8 cellular contexts compared by ENCODE assay signal in the genomic region with DNA sequence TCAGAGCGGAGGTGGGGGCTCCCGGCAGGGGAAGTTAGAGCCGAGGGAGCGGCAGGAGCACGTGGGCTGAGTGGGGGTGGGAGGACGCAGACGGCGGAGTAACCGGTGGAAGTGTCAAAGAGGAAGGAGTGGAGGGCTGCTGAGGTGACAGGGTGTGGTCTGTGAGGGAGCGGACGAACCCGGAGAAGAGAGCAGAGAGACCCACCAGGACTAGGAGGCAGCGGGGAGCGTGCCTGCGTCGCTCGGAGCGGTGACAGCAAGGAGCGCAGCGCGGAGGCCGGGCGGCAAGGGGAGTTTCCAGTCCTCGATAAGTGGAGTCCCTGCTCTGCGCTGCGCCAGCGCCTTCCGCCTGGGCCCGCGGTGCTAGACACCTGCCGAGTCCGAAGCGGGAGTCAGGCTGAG.
DNase-seq lines count a peak whose midpoint lies in the region; ATAC-seq and TF ChIP-seq lines count a peak whose summit lies in the region.

No MANE protein-coding gene starts in this region.

- H3F3A ChIP-seq in GM23248 (ENCODE audit: insufficient read depth) (no peaks in the 10 kb centered on the region), smooth muscle cell (ENCODE audit: low read depth) (no peaks in the 10 kb centered on the region)

- ATAC-seq in HG02840 (IDR thresholded peaks at IDR 0.05; ENCODE audit: low FRiP score, unreplicated experiment) (no peak), GM21737 (IDR thresholded peaks at IDR 0.05; ENCODE audit: unreplicated experiment) (no peak)

- H3K36me3 ChIP-seq in GM23248 (ENCODE audit: low read depth) (no peaks in the 10 kb centered on the region), iPS DF 6.9 (ENCODE audit: control insufficient read depth, insufficient read depth, low read length) (no peaks in the 10 kb centered on the region), smooth muscle cell (ENCODE audit: low read depth) (no peaks in the 10 kb centered on the region), OCI-LY7 (ENCODE audit: insufficient read depth, low read length) (no peaks in the 10 kb centered on the region)

- peak overlapping the region; percentile 68 for H3K4me2 ChIP-seq in GM23248 (ENCODE audit: unreplicated experiment)
- H3K4me2 ChIP-seq in smooth muscle cell: peak overlapping the region; percentile 92
- H3K4me2 ChIP-seq in OCI-LY7 (ENCODE audit: low read length): no peak overlapping the region

- peaks cover 49% of the 10 kb centered on the region for H3K27me3 ChIP-seq in GM23248 (replicated peaks; ENCODE audit: insufficient read depth)
- peaks cover 37% of the 10 kb centered on the region for H3K27me3 ChIP-seq in iPS DF 6.9 (ENCODE audit: control insufficient read depth, insufficient read depth, low read length)
- peaks cover 5% of the 10 kb centered on the region for H3K27me3 ChIP-seq in smooth muscle cell (ENCODE audit: low read depth)

- POLR2A ChIA-PET in AG04449 (lab: Yijun Ruan, JAX): no interaction called here
- POLR2A ChIA-PET in OCI-LY7 (lab: Charles Lee): no interaction called here

- no peaks in the 10 kb centered on the region for H3K9me2 ChIP-seq in GM23248 (ENCODE audit: insufficient read depth)
- H3K9me2 ChIP-seq in OCI-LY7 (ENCODE audit: insufficient read depth, low read length): no peaks in the 10 kb centered on the region

- BruUV-seq in OCI-LY7 (replicated peaks; lab: Mats Ljungman, UMichigan): no TSS peak

- no peaks in the 10 kb centered on the region for H3K79me2 ChIP-seq in GM23248 (ENCODE audit: insufficient read depth)
- peaks cover 3% of the 10 kb centered on the region for H3K79me2 ChIP-seq in smooth muscle cell (ENCODE audit: low read depth)
- no peaks in the 10 kb centered on the region for H3K79me2 ChIP-seq in OCI-LY7 (ENCODE audit: insufficient read depth, low read depth, low read length)

- intact Hi-C loops in OCI-LY7 (cut with micrococcal nuclease; ENCODE audit: unreplicated experiment): no loop called here

- in situ Hi-C loops in GM23248 (cut with MboI): loop anchor here (25.0 kb wide), 1 partner anchor 1078 kb away; no protein-coding TSS in a partner anchor

- H3K4me3 ChIP-seq in AG04449 (ENCODE audit: low read depth, low read length) (peak overlapping the region; percentile 45), GM23248 (peak overlapping the region; percentile 60), WI38 (ENCODE audit: low read depth, low read length) (peak overlapping the region; percentile 41), iPS DF 6.9 (ENCODE audit: low read length) (peak overlapping the region; percentile 64; the same call in 1 of the 2 replicates), smooth muscle cell (peak overlapping the region; percentile 65), OCI-LY7 (ENCODE audit: low read depth, low read length, poor library complexity, severe bottlenecking) (no peak overlapping the region)

- H3K9ac ChIP-seq in GM23248: no peak overlapping the region
- H3K9ac ChIP-seq in smooth muscle cell (ENCODE audit: low read depth): no peak overlapping the region

- H3K9me3 ChIP-seq in GM23248 (ENCODE audit: low read depth): no peaks in the 10 kb centered on the region
- H3K9me3 ChIP-seq in iPS DF 6.9 (ENCODE audit: control insufficient read depth, insufficient read depth, low read length): no peaks in the 10 kb centered on the region
- H3K9me3 ChIP-seq in smooth muscle cell (replicated peaks; ENCODE audit: low read depth): no peaks in the 10 kb centered on the region
- H3K9me3 ChIP-seq in OCI-LY7 (ENCODE audit: low read length): no peaks in the 10 kb centered on the region

- DNase-seq in AG04449 (ENCODE audit: low read depth, low spot score): no peak
- DNase-seq in GM23248: peak; percentile 28
- DNase-seq in iPS DF 6.9 (ENCODE audit: low read depth, low spot score): no peak
- DNase-seq in smooth muscle cell (lab: John Stamatoyannopoulos, UW; ENCODE audit: unreplicated experiment): peak; percentile 12
- no peak for DNase-seq in OCI-LY7 (ENCODE audit: low spot score)

- 2 to 3% methylated on average over 33 of the region's 33 CpGs for WGBS in GM23248 (ENCODE audit: low coverage in 1 of 2, low lambda C conversion rate in 2 of 2, missing lambda C conversion rate in 2 of 2), 2 experiments
- WGBS in iPS DF 6.9 (ENCODE audit: insufficient coverage, insufficient read length): no CpG with 5 or more reads among the region's 33 CpGs
- 2% methylated on average over 32 of the region's 33 CpGs for WGBS in smooth muscle cell (ENCODE audit: low lambda C conversion rate)

- H3K27ac ChIP-seq in GM23248: no peak overlapping the region
- H3K27ac ChIP-seq in iPS DF 6.9 (ENCODE audit: low read length): no peak overlapping the region
- H3K27ac ChIP-seq in smooth muscle cell (ENCODE audit: low read depth): no peak overlapping the region
- H3K27ac ChIP-seq in OCI-LY7 (ENCODE audit: low read depth, low read length, poor library complexity, severe bottlenecking): no peak overlapping the region

- CTCF ChIA-PET in AG04449 (lab: Yijun Ruan, JAX) (no interaction called here), OCI-LY7 (lab: Charles Lee; ENCODE audit: unreplicated experiment) (no interaction called here)

- peak overlapping the region; percentile 65 for H2AFZ ChIP-seq in GM23248
- H2AFZ ChIP-seq in smooth muscle cell (ENCODE audit: low read depth): peak overlapping the region; percentile 88
- H2AFZ ChIP-seq in OCI-LY7 (ENCODE audit: low read length): no peak overlapping the region

- H4K20me1 ChIP-seq in GM23248 (ENCODE audit: insufficient read depth): no peaks in the 10 kb centered on the region
- no peaks in the 10 kb centered on the region for H4K20me1 ChIP-seq in smooth muscle cell (ENCODE audit: low read depth)
- no peaks in the 10 kb centered on the region for H4K20me1 ChIP-seq in OCI-LY7 (ENCODE audit: insufficient read depth, low read length)

- no peak for TF ChIP-seq CTCF in AG04449 (IDR thresholded peaks at IDR 0.05; ENCODE audit: insufficient read depth, low read length, missing control alignments)
- TF ChIP-seq CTCF in WI38 (IDR thresholded peaks at IDR 0.05; ENCODE audit: low read depth, low read length): no peak
- no peak for TF ChIP-seq CTCF in smooth muscle cell (IDR thresholded peaks at IDR 0.05; ENCODE audit: borderline replicate concordance, insufficient read depth, poor library complexity, severe bottlenecking)
- TF ChIP-seq CTCF in OCI-LY7 (conservative IDR thresholded peaks at IDR 0.05; ENCODE audit: low read length): no peak

- H3K4me1 ChIP-seq in GM23248 (ENCODE audit: insufficient read depth): no peaks in the 10 kb centered on the region
- H3K4me1 ChIP-seq in iPS DF 6.9 (ENCODE audit: control insufficient read depth, insufficient read depth, low read length): no peaks in the 10 kb centered on the region; the same call in 1 of the 2 replicates
- H3K4me1 ChIP-seq in smooth muscle cell (ENCODE audit: low read depth): peaks cover 6% of the 10 kb centered on the region
- no peaks in the 10 kb centered on the region for H3K4me1 ChIP-seq in OCI-LY7 (ENCODE audit: insufficient read depth, low read length, poor library complexity, severe bottlenecking)

Comparison
In these comparisons a context has a peak if more than half of its experiments do, and no peak if none do; other contexts are left out.
1. DNase-seq: peak in GM23248 (single experiment) and smooth muscle cell (single experiment); none in AG04449 (single experiment), iPS DF 6.9 (single experiment) and OCI-LY7 (single experiment).